In the genomic region with DNA sequence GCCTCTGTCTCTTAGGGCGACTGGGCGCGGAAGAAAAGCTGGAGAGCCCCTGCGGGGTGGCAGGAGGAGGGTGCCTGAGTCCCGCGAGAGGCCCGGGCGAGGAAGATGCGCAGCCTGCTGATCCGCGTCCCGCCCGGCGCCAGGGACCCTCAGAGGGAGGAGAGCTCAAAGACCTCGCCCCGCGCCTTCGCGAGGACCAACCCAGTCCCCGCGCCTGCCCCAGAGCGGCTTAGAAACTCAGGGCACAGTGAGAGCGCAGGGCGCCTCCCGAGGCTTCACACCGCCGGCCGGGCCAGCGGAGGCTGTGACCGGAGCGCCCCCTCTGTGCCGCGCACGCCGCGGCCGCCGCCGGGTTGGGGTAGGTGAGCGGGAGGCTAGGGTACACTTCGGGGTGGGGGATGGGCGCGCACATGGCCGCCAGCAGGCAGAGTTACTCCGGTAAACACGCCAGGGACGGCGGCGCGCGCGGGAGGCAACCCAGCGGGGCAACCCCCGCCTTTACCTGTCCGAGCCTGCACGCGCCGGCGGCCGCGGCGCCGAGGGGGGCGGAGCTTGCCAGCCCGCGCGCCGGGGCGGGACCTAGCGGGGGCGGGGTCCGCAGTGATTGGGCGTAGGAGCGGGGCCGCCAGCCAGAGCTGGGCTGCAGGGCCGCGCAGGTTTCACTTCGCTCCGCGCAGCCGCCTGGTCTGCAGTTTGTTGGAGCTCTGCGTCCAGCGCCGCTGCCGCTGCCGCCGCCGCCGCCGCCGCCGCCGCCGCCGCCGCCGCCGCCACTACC, we compare ENCODE assay signal across 1 cellular context.
A peak's percentile ranks its signal among the peaks of the same experiment; 100 is the strongest.
TF ChIP-seq lines count a peak whose summit lies in the region.

A gene with protein sequence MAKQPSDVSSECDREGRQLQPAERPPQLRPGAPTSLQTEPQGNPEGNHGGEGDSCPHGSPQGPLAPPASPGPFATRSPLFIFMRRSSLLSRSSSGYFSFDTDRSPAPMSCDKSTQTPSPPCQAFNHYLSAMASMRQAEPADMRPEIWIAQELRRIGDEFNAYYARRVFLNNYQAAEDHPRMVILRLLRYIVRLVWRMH (plus strand): TSS at position 662 of the 775 bp plus-strand sequence. CDS start 2,832 bp downstream, outside the sequence.

TF ChIP-seq in HepG2, 621 proteins besides CTCF, POLR2A, EP300 and RAD21 (continued from another document and continues in another):
- TF ChIP-seq MIER3 (CRISPR knock-in tag; IDR thresholded peaks at IDR 0.05; ENCODE audit: borderline replicate concordance) (0 out of 2 replicates have a peak, but pooled peaks have one; percentile 58), NFE2L2 (IDR thresholded peaks at IDR 0.05; ENCODE audit: low read length) (no peak), ZNF883 (CRISPR knock-in tag; IDR thresholded peaks at IDR 0.05; ENCODE audit: not compliant biosample characterization) (no peak), KLF6 (CRISPR knock-in tag; IDR thresholded peaks at IDR 0.05) (peak; percentile 90), ZNF660 (CRISPR knock-in tag; IDR thresholded peaks at IDR 0.05; ENCODE audit: borderline replicate concordance, low read depth) (no peak), NBN (conservative IDR thresholded peaks at IDR 0.05) (no peak), MBNL3 (CRISPR knock-in tag; conservative IDR thresholded peaks at IDR 0.05) (no peak), RARG (CRISPR knock-in tag; IDR thresholded peaks at IDR 0.05; ENCODE audit: low read depth) (peak; percentile 82; the same call in 1 of the 2 replicates), NKX3-1 (CRISPR knock-in tag; IDR thresholded peaks at IDR 0.05) (peak; percentile 86), ZBTB1 (CRISPR knock-in tag; IDR thresholded peaks at IDR 0.05; ENCODE audit: borderline replicate concordance) (no peak), ISX (CRISPR knock-in tag; conservative IDR thresholded peaks at IDR 0.05) (no peak; the same call in 1 of the 2 replicates), ZNF891 (CRISPR knock-in tag; IDR thresholded peaks at IDR 0.05) (peak; percentile 88), ZNF766 (CRISPR knock-in tag; IDR thresholded peaks at IDR 0.05; ENCODE audit: borderline replicate concordance) (peak; percentile 39; the same call in 1 of the 2 replicates), NFRKB (IDR thresholded peaks at IDR 0.05) (no peak), KLF9 (CRISPR knock-in tag; IDR thresholded peaks at IDR 0.05; ENCODE audit: low read depth) (peak; percentile 49; the same call in 1 of the 2 replicates), ZNF331 (CRISPR knock-in tag; IDR thresholded peaks at IDR 0.05) (peak; percentile 96), ZNF749 (CRISPR knock-in tag; IDR thresholded peaks at IDR 0.05; ENCODE audit: borderline replicate concordance) (peak; percentile 97; the same call in 1 of the 2 replicates), CENPX (CRISPR knock-in tag; IDR thresholded peaks at IDR 0.05) (no peak), REPIN1 (CRISPR knock-in tag; IDR thresholded peaks at IDR 0.05; ENCODE audit: borderline replicate concordance, low read depth) (peak; percentile 97), GATAD2A (CRISPR knock-in tag; IDR thresholded peaks at IDR 0.05) (peak; percentile 74), ZNF20 (CRISPR knock-in tag; IDR thresholded peaks at IDR 0.05) (peak; percentile 94; the same call in 1 of the 2 replicates), RFX5 (IDR thresholded peaks at IDR 0.05; ENCODE audit: low read depth, low read length) (no peak), HOXD1 (CRISPR knock-in tag; IDR thresholded peaks at IDR 0.05) (peak; percentile 94), NRL (CRISPR knock-in tag; IDR thresholded peaks at IDR 0.05; ENCODE audit: borderline replicate concordance) (peak; percentile 96), ZSCAN22 (CRISPR knock-in tag; IDR thresholded peaks at IDR 0.05) (peak; percentile 82), PHF5A (CRISPR knock-in tag; IDR thresholded peaks at IDR 0.05; ENCODE audit: low read depth, unreplicated experiment) (peak; percentile 37), ZSCAN31 (CRISPR knock-in tag; IDR thresholded peaks at IDR 0.05; ENCODE audit: low read depth) (peak; percentile 89), SMARCE1 (IDR thresholded peaks at IDR 0.05; ENCODE audit: borderline replicate concordance) (no peak), NFIB (CRISPR knock-in tag; IDR thresholded peaks at IDR 0.05; ENCODE audit: borderline replicate concordance) (no peak)
- TF ChIP-seq, protein P1, sequence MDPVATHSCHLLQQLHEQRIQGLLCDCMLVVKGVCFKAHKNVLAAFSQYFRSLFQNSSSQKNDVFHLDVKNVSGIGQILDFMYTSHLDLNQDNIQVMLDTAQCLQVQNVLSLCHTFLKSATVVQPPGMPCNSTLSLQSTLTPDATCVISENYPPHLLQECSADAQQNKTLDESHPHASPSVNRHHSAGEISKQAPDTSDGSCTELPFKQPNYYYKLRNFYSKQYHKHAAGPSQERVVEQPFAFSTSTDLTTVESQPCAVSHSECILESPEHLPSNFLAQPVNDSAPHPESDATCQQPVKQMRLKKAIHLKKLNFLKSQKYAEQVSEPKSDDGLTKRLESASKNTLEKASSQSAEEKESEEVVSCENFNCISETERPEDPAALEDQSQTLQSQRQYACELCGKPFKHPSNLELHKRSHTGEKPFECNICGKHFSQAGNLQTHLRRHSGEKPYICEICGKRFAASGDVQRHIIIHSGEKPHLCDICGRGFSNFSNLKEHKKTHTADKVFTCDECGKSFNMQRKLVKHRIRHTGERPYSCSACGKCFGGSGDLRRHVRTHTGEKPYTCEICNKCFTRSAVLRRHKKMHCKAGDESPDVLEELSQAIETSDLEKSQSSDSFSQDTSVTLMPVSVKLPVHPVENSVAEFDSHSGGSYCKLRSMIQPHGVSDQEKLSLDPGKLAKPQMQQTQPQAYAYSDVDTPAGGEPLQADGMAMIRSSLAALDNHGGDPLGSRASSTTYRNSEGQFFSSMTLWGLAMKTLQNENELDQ (CRISPR knock-in tag; IDR thresholded peaks at IDR 0.05; ENCODE audit: borderline replicate concordance), result no peak
- TF ChIP-seq, protein P2, sequence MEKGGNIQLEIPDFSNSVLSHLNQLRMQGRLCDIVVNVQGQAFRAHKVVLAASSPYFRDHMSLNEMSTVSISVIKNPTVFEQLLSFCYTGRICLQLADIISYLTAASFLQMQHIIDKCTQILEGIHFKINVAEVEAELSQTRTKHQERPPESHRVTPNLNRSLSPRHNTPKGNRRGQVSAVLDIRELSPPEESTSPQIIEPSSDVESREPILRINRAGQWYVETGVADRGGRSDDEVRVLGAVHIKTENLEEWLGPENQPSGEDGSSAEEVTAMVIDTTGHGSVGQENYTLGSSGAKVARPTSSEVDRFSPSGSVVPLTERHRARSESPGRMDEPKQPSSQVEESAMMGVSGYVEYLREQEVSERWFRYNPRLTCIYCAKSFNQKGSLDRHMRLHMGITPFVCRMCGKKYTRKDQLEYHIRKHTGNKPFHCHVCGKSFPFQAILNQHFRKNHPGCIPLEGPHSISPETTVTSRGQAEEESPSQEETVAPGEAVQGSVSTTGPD (CRISPR knock-in tag; IDR thresholded peaks at IDR 0.05), result no peak
- TF ChIP-seq, protein P3, sequence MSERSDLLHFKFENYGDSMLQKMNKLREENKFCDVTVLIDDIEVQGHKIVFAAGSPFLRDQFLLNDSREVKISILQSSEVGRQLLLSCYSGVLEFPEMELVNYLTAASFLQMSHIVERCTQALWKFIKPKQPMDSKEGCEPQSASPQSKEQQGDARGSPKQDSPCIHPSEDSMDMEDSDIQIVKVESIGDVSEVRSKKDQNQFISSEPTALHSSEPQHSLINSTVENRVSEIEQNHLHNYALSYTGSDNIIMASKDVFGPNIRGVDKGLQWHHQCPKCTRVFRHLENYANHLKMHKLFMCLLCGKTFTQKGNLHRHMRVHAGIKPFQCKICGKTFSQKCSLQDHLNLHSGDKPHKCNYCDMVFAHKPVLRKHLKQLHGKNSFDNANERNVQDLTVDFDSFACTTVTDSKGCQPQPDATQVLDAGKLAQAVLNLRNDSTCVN (CRISPR knock-in tag; IDR thresholded peaks at IDR 0.05; ENCODE audit: borderline replicate concordance), result peak; percentile 63; the same call in 1 of the 2 replicates
- TF ChIP-seq, protein P4, sequence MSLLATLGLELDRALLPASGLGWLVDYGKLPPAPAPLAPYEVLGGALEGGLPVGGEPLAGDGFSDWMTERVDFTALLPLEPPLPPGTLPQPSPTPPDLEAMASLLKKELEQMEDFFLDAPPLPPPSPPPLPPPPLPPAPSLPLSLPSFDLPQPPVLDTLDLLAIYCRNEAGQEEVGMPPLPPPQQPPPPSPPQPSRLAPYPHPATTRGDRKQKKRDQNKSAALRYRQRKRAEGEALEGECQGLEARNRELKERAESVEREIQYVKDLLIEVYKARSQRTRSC (CRISPR knock-in tag; IDR thresholded peaks at IDR 0.05; ENCODE audit: low read depth), result peak; percentile 71; the same call in 1 of the 2 replicates
- TF ChIP-seq, protein P5, sequence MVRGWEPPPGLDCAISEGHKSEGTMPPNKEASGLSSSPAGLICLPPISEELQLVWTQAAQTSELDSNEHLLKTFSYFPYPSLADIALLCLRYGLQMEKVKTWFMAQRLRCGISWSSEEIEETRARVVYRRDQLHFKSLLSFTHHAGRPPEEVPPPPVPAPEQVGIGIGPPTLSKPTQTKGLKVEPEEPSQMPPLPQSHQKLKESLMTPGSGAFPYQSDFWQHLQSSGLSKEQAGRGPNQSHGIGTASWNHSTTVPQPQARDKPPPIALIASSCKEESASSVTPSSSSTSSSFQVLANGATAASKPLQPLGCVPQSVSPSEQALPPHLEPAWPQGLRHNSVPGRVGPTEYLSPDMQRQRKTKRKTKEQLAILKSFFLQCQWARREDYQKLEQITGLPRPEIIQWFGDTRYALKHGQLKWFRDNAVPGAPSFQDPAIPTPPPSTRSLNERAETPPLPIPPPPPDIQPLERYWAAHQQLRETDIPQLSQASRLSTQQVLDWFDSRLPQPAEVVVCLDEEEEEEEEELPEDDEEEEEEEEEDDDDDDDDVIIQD (CRISPR knock-in tag; IDR thresholded peaks at IDR 0.05; ENCODE audit: low read depth), result peak; percentile 50; the same call in 1 of the 2 replicates
- TF ChIP-seq, protein P6, sequence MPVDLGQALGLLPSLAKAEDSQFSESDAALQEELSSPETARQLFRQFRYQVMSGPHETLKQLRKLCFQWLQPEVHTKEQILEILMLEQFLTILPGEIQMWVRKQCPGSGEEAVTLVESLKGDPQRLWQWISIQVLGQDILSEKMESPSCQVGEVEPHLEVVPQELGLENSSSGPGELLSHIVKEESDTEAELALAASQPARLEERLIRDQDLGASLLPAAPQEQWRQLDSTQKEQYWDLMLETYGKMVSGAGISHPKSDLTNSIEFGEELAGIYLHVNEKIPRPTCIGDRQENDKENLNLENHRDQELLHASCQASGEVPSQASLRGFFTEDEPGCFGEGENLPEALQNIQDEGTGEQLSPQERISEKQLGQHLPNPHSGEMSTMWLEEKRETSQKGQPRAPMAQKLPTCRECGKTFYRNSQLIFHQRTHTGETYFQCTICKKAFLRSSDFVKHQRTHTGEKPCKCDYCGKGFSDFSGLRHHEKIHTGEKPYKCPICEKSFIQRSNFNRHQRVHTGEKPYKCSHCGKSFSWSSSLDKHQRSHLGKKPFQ (CRISPR knock-in tag; IDR thresholded peaks at IDR 0.05; ENCODE audit: insufficient replicate concordance), result peak; percentile 100
- TF ChIP-seq, protein P7, sequence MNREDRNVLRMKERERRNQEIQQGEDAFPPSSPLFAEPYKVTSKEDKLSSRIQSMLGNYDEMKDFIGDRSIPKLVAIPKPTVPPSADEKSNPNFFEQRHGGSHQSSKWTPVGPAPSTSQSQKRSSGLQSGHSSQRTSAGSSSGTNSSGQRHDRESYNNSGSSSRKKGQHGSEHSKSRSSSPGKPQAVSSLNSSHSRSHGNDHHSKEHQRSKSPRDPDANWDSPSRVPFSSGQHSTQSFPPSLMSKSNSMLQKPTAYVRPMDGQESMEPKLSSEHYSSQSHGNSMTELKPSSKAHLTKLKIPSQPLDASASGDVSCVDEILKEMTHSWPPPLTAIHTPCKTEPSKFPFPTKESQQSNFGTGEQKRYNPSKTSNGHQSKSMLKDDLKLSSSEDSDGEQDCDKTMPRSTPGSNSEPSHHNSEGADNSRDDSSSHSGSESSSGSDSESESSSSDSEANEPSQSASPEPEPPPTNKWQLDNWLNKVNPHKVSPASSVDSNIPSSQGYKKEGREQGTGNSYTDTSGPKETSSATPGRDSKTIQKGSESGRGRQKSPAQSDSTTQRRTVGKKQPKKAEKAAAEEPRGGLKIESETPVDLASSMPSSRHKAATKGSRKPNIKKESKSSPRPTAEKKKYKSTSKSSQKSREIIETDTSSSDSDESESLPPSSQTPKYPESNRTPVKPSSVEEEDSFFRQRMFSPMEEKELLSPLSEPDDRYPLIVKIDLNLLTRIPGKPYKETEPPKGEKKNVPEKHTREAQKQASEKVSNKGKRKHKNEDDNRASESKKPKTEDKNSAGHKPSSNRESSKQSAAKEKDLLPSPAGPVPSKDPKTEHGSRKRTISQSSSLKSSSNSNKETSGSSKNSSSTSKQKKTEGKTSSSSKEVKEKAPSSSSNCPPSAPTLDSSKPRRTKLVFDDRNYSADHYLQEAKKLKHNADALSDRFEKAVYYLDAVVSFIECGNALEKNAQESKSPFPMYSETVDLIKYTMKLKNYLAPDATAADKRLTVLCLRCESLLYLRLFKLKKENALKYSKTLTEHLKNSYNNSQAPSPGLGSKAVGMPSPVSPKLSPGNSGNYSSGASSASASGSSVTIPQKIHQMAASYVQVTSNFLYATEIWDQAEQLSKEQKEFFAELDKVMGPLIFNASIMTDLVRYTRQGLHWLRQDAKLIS (CRISPR knock-in tag; IDR thresholded peaks at IDR 0.05), result no peak
- TF ChIP-seq, protein P8, sequence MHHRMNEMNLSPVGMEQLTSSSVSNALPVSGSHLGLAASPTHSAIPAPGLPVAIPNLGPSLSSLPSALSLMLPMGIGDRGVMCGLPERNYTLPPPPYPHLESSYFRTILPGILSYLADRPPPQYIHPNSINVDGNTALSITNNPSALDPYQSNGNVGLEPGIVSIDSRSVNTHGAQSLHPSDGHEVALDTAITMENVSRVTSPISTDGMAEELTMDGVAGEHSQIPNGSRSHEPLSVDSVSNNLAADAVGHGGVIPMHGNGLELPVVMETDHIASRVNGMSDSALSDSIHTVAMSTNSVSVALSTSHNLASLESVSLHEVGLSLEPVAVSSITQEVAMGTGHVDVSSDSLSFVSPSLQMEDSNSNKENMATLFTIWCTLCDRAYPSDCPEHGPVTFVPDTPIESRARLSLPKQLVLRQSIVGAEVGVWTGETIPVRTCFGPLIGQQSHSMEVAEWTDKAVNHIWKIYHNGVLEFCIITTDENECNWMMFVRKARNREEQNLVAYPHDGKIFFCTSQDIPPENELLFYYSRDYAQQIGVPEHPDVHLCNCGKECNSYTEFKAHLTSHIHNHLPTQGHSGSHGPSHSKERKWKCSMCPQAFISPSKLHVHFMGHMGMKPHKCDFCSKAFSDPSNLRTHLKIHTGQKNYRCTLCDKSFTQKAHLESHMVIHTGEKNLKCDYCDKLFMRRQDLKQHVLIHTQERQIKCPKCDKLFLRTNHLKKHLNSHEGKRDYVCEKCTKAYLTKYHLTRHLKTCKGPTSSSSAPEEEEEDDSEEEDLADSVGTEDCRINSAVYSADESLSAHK (CRISPR knock-in tag; IDR thresholded peaks at IDR 0.05; ENCODE audit: borderline replicate concordance), result no peak
- TF ChIP-seq, protein P9, sequence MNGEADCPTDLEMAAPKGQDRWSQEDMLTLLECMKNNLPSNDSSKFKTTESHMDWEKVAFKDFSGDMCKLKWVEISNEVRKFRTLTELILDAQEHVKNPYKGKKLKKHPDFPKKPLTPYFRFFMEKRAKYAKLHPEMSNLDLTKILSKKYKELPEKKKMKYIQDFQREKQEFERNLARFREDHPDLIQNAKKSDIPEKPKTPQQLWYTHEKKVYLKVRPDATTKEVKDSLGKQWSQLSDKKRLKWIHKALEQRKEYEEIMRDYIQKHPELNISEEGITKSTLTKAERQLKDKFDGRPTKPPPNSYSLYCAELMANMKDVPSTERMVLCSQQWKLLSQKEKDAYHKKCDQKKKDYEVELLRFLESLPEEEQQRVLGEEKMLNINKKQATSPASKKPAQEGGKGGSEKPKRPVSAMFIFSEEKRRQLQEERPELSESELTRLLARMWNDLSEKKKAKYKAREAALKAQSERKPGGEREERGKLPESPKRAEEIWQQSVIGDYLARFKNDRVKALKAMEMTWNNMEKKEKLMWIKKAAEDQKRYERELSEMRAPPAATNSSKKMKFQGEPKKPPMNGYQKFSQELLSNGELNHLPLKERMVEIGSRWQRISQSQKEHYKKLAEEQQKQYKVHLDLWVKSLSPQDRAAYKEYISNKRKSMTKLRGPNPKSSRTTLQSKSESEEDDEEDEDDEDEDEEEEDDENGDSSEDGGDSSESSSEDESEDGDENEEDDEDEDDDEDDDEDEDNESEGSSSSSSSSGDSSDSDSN (CRISPR knock-in tag; IDR thresholded peaks at IDR 0.05), result peak; percentile 95
